ENCODE assay signal across 8 cellular contexts in the genomic region with DNA sequence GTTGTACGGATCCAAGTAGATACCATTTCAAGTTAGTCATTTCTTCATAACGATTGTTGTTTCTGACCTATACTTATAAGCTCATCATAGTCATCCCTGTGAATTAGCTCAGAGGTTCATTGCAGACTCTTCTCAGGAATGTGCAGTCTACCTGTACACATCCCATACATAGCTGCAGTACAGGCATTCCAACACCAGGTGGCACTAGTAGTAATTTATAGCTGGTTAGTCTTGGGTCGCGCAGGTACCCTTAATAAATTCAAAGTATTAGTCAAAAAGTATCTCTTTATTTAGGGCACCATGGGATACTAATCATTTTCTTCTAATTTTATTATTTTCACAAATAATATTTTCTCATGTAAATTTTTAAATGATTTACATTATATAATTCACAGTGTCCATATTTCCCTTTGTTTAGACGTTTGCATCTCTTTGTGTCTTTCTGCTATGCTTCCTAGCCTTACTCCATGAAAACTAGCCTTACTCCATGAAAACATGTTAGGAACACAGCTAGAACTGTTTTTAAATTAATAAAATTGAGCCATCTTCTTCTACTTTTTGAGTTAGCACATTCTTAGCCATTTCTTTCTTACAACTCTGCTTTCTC.
DNase-seq lines count a peak whose midpoint lies in the region; ATAC-seq and TF ChIP-seq lines count a peak whose summit lies in the region.

No MANE protein-coding gene starts in this region.

- no peaks in the 10 kb centered on the region for H3K27me3 ChIP-seq in HL-60 (ENCODE audit: insufficient read depth, poor library complexity, severe bottlenecking)
- H3K27me3 ChIP-seq in heart left ventricle, result no peaks in the 10 kb centered on the region

- H3K9me3 ChIP-seq in OCI-LY7 (ENCODE audit: low read length) (no peaks in the 10 kb centered on the region), heart left ventricle (no peaks in the 10 kb centered on the region)

- H3K27ac ChIP-seq in HL-60 (replicated peaks) (no peak overlapping the region), OCI-LY7 (ENCODE audit: low read depth, low read length, poor library complexity, severe bottlenecking) (no peak overlapping the region), heart left ventricle (no peak overlapping the region)

- ATAC-seq in GM21423 (IDR thresholded peaks at IDR 0.05; ENCODE audit: unreplicated experiment) (peak; percentile 80), heart left ventricle (peak in 2 of 4 donors; percentile 45 to 52), sciatic nerve (peak; percentile 46)
- ATAC-seq in activated T-helper 17 cell treated with anti-CD3 and anti-CD28 coated beads, Interleukin-2, amount 50 U/mL, for 72 hours (replicated peaks), result peak; percentile 39

- H4K20me1 ChIP-seq in OCI-LY7 (ENCODE audit: insufficient read depth, low read length), result no peaks in the 10 kb centered on the region

- no peaks in the 10 kb centered on the region for H3K36me3 ChIP-seq in OCI-LY7 (ENCODE audit: insufficient read depth, low read length)
- H3K36me3 ChIP-seq in heart left ventricle, result no peaks in the 10 kb centered on the region

- DNase-seq in EL (peak; percentile 54), HL-60 (ENCODE audit: low read depth in 1 of 2, low spot score in 1 of 2) (peak; percentile 11 to 42), OCI-LY7 (ENCODE audit: low spot score) (peak; percentile 61), heart left ventricle (peak in 3 of 5 donors; percentile 15 to 35 (median 25)), sciatic nerve (ENCODE audit: low spot score) (peak; percentile 71), hepatic stellate cell (ENCODE audit: low spot score) (no peak)

- TF ChIP-seq CTCF in HL-60 (IDR thresholded peaks at IDR 0.05; ENCODE audit: insufficient read depth, low read length) (peak; percentile 59), OCI-LY7 (conservative IDR thresholded peaks at IDR 0.05; ENCODE audit: low read length) (peak; percentile 87), heart left ventricle (IDR thresholded peaks at IDR 0.05) (peak; percentile 69 to 87 (median 80))

- WGBS in heart left ventricle, 4 donors, result 46 to 53% (median 50%) methylated on average over 5 of the region's 5 CpGs

- intact Hi-C loops in OCI-LY7 (cut with micrococcal nuclease; ENCODE audit: unreplicated experiment) (loop anchor here (5.0 to 10.0 kb wide), 2 partner anchors 347 to 524 kb away; no protein-coding TSS in a partner anchor), heart left ventricle (cut with DNase I) (loop anchor here in 8 of 10 donors (2.0 to 10.0 kb wide), 7 partner anchors 237 to 733 kb away; no protein-coding TSS in a partner anchor), sciatic nerve (cut with DNase I) (no loop called here)

- H3K4me1 Mint-ChIP-seq in activated T-helper 17 cell treated with anti-CD3 and anti-CD28 coated beads, Interleukin-2, amount 50 U/mL, for 72 hours, result no peaks in the 10 kb centered on the region

- no peaks in the 10 kb centered on the region for H3K79me2 ChIP-seq in OCI-LY7 (ENCODE audit: insufficient read depth, low read depth, low read length)

- no peak overlapping the region for H3K4me2 ChIP-seq in OCI-LY7 (ENCODE audit: low read length)

- POLR2A ChIA-PET in OCI-LY7 (lab: Charles Lee), result interaction anchor here (1.1 kb wide), 1 partner anchor 77 kb away, joined by 6 read pairs; no protein-coding TSS in a partner anchor

- no peaks in the 10 kb centered on the region for H3K9me2 ChIP-seq in OCI-LY7 (ENCODE audit: insufficient read depth, low read length)

- H3K9me3 Mint-ChIP-seq in activated T-helper 17 cell treated with anti-CD3 and anti-CD28 coated beads, Interleukin-2, amount 50 U/mL, for 72 hours, result no peaks in the 10 kb centered on the region

- H3K27ac Mint-ChIP-seq in activated T-helper 17 cell treated with anti-CD3 and anti-CD28 coated beads, Interleukin-2, amount 50 U/mL, for 72 hours, result no peak overlapping the region

- H3K4me3 ChIP-seq in HL-60 (replicated peaks; ENCODE audit: insufficient read depth, low read length) (no peak overlapping the region), OCI-LY7 (ENCODE audit: low read depth, low read length, poor library complexity, severe bottlenecking) (no peak overlapping the region), heart left ventricle (no peak overlapping the region)

- H2AFZ ChIP-seq in OCI-LY7 (ENCODE audit: low read length), result no peak overlapping the region

- no peak for TF ChIP-seq POLR2A in heart left ventricle (IDR thresholded peaks at IDR 0.05)

- CTCF ChIA-PET in OCI-LY7 (lab: Charles Lee; ENCODE audit: unreplicated experiment), result no interaction called here

- H3K4me1 ChIP-seq in OCI-LY7 (ENCODE audit: insufficient read depth, low read length, poor library complexity, severe bottlenecking) (no peaks in the 10 kb centered on the region), heart left ventricle (no peaks in the 10 kb centered on the region)

- no peaks in the 10 kb centered on the region for H3K27me3 Mint-ChIP-seq in activated T-helper 17 cell treated with anti-CD3 and anti-CD28 coated beads, Interleukin-2, amount 50 U/mL, for 72 hours

- no peaks in the 10 kb centered on the region for H3K36me3 Mint-ChIP-seq in activated T-helper 17 cell treated with anti-CD3 and anti-CD28 coated beads, Interleukin-2, amount 50 U/mL, for 72 hours (ENCODE audit: low read depth)

- no peak overlapping the region for H3K4me3 Mint-ChIP-seq in activated T-helper 17 cell treated with anti-CD3 and anti-CD28 coated beads, Interleukin-2, amount 50 U/mL, for 72 hours

- no TSS peak for BruUV-seq in OCI-LY7 (replicated peaks; lab: Mats Ljungman, UMichigan)
